In the genomic region with DNA sequence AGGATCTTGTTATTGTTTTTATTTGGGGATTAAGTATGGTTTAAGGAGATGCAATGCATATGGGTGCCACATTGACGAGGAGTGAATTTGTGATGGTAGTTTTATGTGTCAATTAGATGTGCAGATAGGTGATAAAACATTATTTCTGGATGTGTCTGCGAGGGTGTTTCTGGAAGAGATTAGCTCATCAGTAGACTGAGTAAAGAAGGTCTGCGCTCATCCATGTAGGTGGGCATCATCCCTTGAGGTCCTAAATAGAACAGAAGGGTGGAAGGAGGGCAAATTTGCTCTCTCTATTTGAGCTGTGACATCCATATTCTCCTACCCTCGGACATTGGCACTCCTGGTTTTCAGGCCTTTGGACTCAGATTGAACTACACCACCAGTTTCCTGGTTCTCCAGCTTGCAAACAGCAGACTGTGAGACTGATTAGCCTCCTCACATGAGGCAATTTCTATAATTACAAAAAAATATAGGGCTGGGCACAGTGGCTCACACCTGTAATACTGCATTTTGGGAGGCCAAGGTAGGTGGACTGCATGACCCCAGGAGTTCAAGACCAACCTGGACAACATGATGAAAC, we compare ENCODE assay signal across 32 cellular contexts.
DNase-seq lines count a peak whose midpoint lies in the region; ATAC-seq, FAIRE-seq and TF ChIP-seq lines count a peak whose summit lies in the region.
"Had no signal": no experiment of that assay in that cellular context is flagged by ENCODE, and none has a peak within 500 bp of the region (broad histone marks: within the 10 kb centered on the region; RNA-seq: fewer than 3 reads in every experiment).

No MANE protein-coding gene starts in this region.

- 67 to 80% (median 71%) methylated on average over 4 of the region's 4 CpGs for WGBS in small intestine, 3 donors

- no peaks in the 10 kb centered on the region for H3K4me1 ChIP-seq in mucosa of descending colon (ENCODE audit: low read depth)
- H3K4me1 ChIP-seq in small intestine (ENCODE audit: control insufficient read depth in 2 of 2, insufficient read depth in 1 of 2, low read depth in 1 of 2, low read length in 1 of 2), result no peaks in the 10 kb centered on the region
- H3K4me1 ChIP-seq: A549, BE2C, Caco-2 had no signal

- H3K27ac ChIP-seq in small intestine (ENCODE audit: low read depth in 1 of 2, low read length in 1 of 2), result no peak overlapping the region
- H3K27ac ChIP-seq: 22Rv1; A549; BLaER1; BLaER1 treated with 17β-estradiol and CSF1 and Interleukin-3, amounts not matched to agents 10 nM and 100 nM; C4-2B had no signal

- H3K9me3 ChIP-seq in mucosa of descending colon, result no peaks in the 10 kb centered on the region
- no peaks in the 10 kb centered on the region for H3K9me3 ChIP-seq in small intestine (ENCODE audit: control insufficient read depth, low read depth)
- H3K9me3 ChIP-seq: BE2C, Caco-2 had no signal

- ATAC-seq in left colon (peak; percentile 80), mucosa of descending colon (peak; percentile 51)
- ATAC-seq in activated CD4-positive, CD25-positive, alpha-beta regulatory T cell treated with anti-CD3 and anti-CD28 coated beads, Interleukin-2, amount 50 U/mL, for 24 hours, result no peak
- ATAC-seq: A549; CD8-positive, alpha-beta T cell had no signal

- no peak for FAIRE-seq in small intestine (lab: Jason Lieb, UNC)
- FAIRE-seq: A204.1, A549 had no signal

- H3K4me3 ChIP-seq in mucosa of descending colon (no peak overlapping the region), small intestine (ENCODE audit: low read depth in 1 of 2, low read length in 2 of 2) (no peak overlapping the region), foreskin fibroblast (ENCODE audit: low read depth in 1 of 2, low read length in 2 of 2) (no peak overlapping the region)
- H3K4me3 ChIP-seq: A549; BLaER1; BLaER1 treated with 17β-estradiol and CSF1 and Interleukin-3, amounts not matched to agents 10 nM and 100 nM had no signal

- H3K27me3 ChIP-seq in small intestine (ENCODE audit: control insufficient read depth in 2 of 2, insufficient read depth in 2 of 2, low read length in 2 of 2), result peaks cover 0 to 2% of the 10 kb centered on the region in 2 donors
- H3K27me3 ChIP-seq: BE2C; BLaER1; BLaER1 treated with 17β-estradiol and CSF1 and Interleukin-3, amounts not matched to agents 10 nM and 100 nM had no signal

- TF ChIP-seq CTCF in mucosa of descending colon (IDR thresholded peaks at IDR 0.05) (no peak), foreskin fibroblast (IDR thresholded peaks at IDR 0.05; ENCODE audit: low read depth, low read length) (no peak)

- intact Hi-C loops in left colon (cut with DNase I, micrococcal nuclease) (loop anchor here in 1 of 2 donors (10.0 kb wide), 1 partner anchor 300 kb away; no protein-coding TSS in a partner anchor), mucosa of descending colon (cut with DNase I, micrococcal nuclease) (loop anchor here in 1 of 2 donors (10.0 kb wide), 1 partner anchor 310 kb away; no protein-coding TSS in a partner anchor)

- H3K36me3 ChIP-seq in mucosa of descending colon (ENCODE audit: low read depth) (no peaks in the 10 kb centered on the region), small intestine (ENCODE audit: control insufficient read depth in 2 of 2, insufficient read depth in 2 of 2, low read length in 2 of 2) (no peaks in the 10 kb centered on the region)
- H3K36me3 ChIP-seq: BE2C; BLaER1; BLaER1 treated with 17β-estradiol and CSF1 and Interleukin-3, amounts not matched to agents 10 nM and 100 nM had no signal

- DNase-seq in left colon (no peak), mucosa of descending colon (no peak), small intestine (peak; percentile 73), foreskin fibroblast (no peak), NCI-H1417 treated with DMSO at 0.1 percent for 48 hours (lab: John Stamatoyannopoulos, UW) (no peak)
- DNase-seq: 8988T; ACHN; AML-193; BE2C; C1 segment of cervical spinal cord; Caco-2; Calu3; CD4-positive, alpha-beta memory T cell; CD4-positive, alpha-beta T cell; CD4-positive, CD25-positive, alpha-beta regulatory T cell; CD8-positive, alpha-beta memory T cell; CD8-positive, alpha-beta T cell; COR-L47; DMS 273 treated with DMSO at 0.1 percent for 48 hours; DMS153; DMS53; DMS79; DMS79 treated with DMSO at 0.1 percent for 48 hours; DND-41; EL had no signal

Comparison
In these comparisons a context has a peak if more than half of its experiments do, and no peak if none do; other contexts are left out.
1. ATAC-seq: peak in left colon (single experiment) and mucosa of descending colon (single experiment); none in activated CD4-positive, CD25-positive, alpha-beta regulatory T cell treated with anti-CD3 and anti-CD28 coated beads, Interleukin-2, amount 50 U/mL, for 24 hours (0 of 2).